12 cellular contexts compared by ENCODE assay signal in the genomic region with DNA sequence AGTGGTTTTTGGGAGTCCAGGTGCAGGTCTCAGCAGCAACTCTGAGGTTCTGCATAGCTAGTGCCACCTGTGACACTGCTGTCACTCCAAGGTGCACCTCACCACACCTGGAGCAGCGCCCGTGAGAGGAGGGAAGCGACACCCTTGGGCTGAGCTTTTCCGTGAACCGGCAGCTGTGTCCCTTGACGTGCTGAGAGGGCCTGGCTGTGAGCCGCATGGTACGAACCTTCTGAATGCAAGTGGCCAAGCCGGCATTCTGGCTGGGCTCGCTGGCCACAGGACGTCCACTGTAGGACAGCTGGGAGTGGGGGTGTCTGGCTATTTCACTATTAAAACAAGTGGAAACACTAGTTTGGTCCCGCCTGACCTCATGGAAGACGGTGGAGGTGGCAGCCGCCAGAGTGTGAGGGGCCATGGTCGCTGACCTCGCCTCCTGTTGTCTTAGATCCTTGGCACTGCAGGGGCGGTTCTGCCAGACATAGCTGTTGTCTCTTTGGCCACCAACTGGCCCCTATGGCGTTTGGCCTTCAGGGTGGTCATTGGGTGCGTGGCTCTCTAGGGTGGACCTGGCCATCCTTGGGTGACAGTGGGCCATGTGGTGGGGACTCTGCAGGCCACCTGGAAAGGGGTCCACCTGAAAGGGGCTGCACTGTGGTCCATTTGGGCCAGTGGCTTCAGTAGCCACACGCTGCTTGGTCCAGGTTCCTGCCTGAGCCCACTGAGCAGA. TPM values are rescaled to one million over a fixed set of nuclear protein-coding genes. Genes with fewer than 3 reads are reported as not detected.
DNase-seq lines count a peak whose midpoint lies in the region; ATAC-seq and TF ChIP-seq lines count a peak whose summit lies in the region.
"Had no signal": no experiment of that assay in that cellular context is flagged by ENCODE, and none has a peak within 500 bp of the region (broad histone marks: within the 10 kb centered on the region; RNA-seq: fewer than 3 reads in every experiment).

No MANE protein-coding gene starts in this region.

- H3K9me2 ChIP-seq in Loucy (replicated peaks; ENCODE audit: low read depth, low read length), result no peaks in the 10 kb centered on the region

- H3K27me3 Mint-ChIP-seq in activated naive CD4-positive, alpha-beta T cell treated with anti-CD3 and anti-CD28 coated beads, Interleukin-2, amount 10 ng/mL, durations not matched to agents 7 days and 5 days, result peaks cover 6% of the 10 kb centered on the region
- H3K27me3 Mint-ChIP-seq in stimulated activated memory B cell treated with anti-CD40 and anti-IgM and Interleukin-4, amounts not matched to agents 10 μg/mL and 1 μg/mL and 100 μg/mL, for 72 hours, result no peaks in the 10 kb centered on the region
- peaks cover 3% of the 10 kb centered on the region for H3K27me3 Mint-ChIP-seq in glutamatergic neuron (ENCODE audit: unreplicated experiment)

- peaks cover 41% of the 10 kb centered on the region for H3K4me1 Mint-ChIP-seq in activated naive CD4-positive, alpha-beta T cell treated with anti-CD3 and anti-CD28 coated beads, Interleukin-2, amount 10 ng/mL, durations not matched to agents 7 days and 5 days
- H3K4me1 Mint-ChIP-seq in stimulated activated memory B cell treated with anti-CD40 and anti-IgM and Interleukin-4, amounts not matched to agents 10 μg/mL and 1 μg/mL and 100 μg/mL, for 72 hours, result peaks cover 64% of the 10 kb centered on the region
- H3K4me1 Mint-ChIP-seq in glutamatergic neuron (ENCODE audit: low read depth, unreplicated experiment), result no peaks in the 10 kb centered on the region

- ATAC-seq in stimulated activated memory B cell treated with anti-CD40 and anti-IgM and Interleukin-4, amounts not matched to agents 10 μg/mL and 1 μg/mL and 100 μg/mL, for 72 hours, result no peak

- peak overlapping the region; percentile 87 for H3K27ac Mint-ChIP-seq in activated naive CD4-positive, alpha-beta T cell treated with anti-CD3 and anti-CD28 coated beads, Interleukin-2, amount 10 ng/mL, durations not matched to agents 7 days and 5 days
- H3K27ac Mint-ChIP-seq in stimulated activated memory B cell treated with anti-CD40 and anti-IgM and Interleukin-4, amounts not matched to agents 10 μg/mL and 1 μg/mL and 100 μg/mL, for 72 hours, result no peak overlapping the region
- H3K27ac Mint-ChIP-seq in glutamatergic neuron (ENCODE audit: unreplicated experiment), result no peak overlapping the region

- no peak overlapping the region for H2AFZ ChIP-seq in Loucy (ENCODE audit: low read length)

- peak overlapping the region; percentile 69 for H3K4me3 ChIP-seq in Loucy (ENCODE audit: low read length, poor library complexity, severe bottlenecking)

- H3K27me3 ChIP-seq in Loucy (ENCODE audit: insufficient read depth, low read length, poor library complexity, severe bottlenecking), result no peaks in the 10 kb centered on the region
- H3K27me3 ChIP-seq: BE2C had no signal

- H3K4me3 Mint-ChIP-seq in activated naive CD4-positive, alpha-beta T cell treated with anti-CD3 and anti-CD28 coated beads, Interleukin-2, amount 10 ng/mL, durations not matched to agents 7 days and 5 days, result no peak overlapping the region
- H3K4me3 Mint-ChIP-seq in stimulated activated memory B cell treated with anti-CD40 and anti-IgM and Interleukin-4, amounts not matched to agents 10 μg/mL and 1 μg/mL and 100 μg/mL, for 72 hours, result peak overlapping the region; percentile 75
- H3K4me3 Mint-ChIP-seq in glutamatergic neuron (ENCODE audit: unreplicated experiment), result no peak overlapping the region

- H4K20me1 ChIP-seq in Loucy (ENCODE audit: insufficient read depth, low read length, poor library complexity, severe bottlenecking), result no peaks in the 10 kb centered on the region

- TF ChIP-seq CTCF in Loucy (conservative IDR thresholded peaks at IDR 0.05; ENCODE audit: low read length) (no peak), glutamatergic neuron (IDR thresholded peaks at IDR 0.05; ENCODE audit: partially characterized antibody, unreplicated experiment) (no peak)

- H3K9me3 Mint-ChIP-seq in activated naive CD4-positive, alpha-beta T cell treated with anti-CD3 and anti-CD28 coated beads, Interleukin-2, amount 10 ng/mL, durations not matched to agents 7 days and 5 days, result no peaks in the 10 kb centered on the region
- H3K9me3 Mint-ChIP-seq in stimulated activated memory B cell treated with anti-CD40 and anti-IgM and Interleukin-4, amounts not matched to agents 10 μg/mL and 1 μg/mL and 100 μg/mL, for 72 hours, result no peaks in the 10 kb centered on the region
- no peaks in the 10 kb centered on the region for H3K9me3 Mint-ChIP-seq in glutamatergic neuron (ENCODE audit: unreplicated experiment)

- DNase-seq in activated naive CD4-positive, alpha-beta T cell treated with anti-CD3 and anti-CD28 coated beads, Interleukin-2, amount 10 ng/mL, durations not matched to agents 7 days and 5 days, result no peak
- DNase-seq in activated naive CD4-positive, alpha-beta T cell treated with Interleukin-2 at 50 U/mL for 16 hours, result no peak
- DNase-seq in iPS-NIHi7 (ENCODE audit: extremely low spot score), result peak; percentile 8
- no peak for DNase-seq in glutamatergic neuron
- DNase-seq in mucosa of gallbladder (ENCODE audit: low spot score), result no peak
- no peak for DNase-seq in dedifferentiated amniotic fluid mesenchymal stem cell (ENCODE audit: extremely low spot score)
- DNase-seq: activated T-cell treated with anti-CD3 and anti-CD28 coated beads for 4 hours, BE2C, NCI-H1105, NCI-H510A had no signal

- H3K36me3 ChIP-seq in Loucy (ENCODE audit: insufficient read depth, low read length), result no peaks in the 10 kb centered on the region
- H3K36me3 ChIP-seq: BE2C had no signal

- CTCF ChIA-PET in activated naive CD4-positive, alpha-beta T cell treated with anti-CD3 and anti-CD28 coated beads, Interleukin-2, amount 10 ng/mL, durations not matched to agents 7 days and 5 days (lab: Charles Lee), result interaction anchor here (0.9 to 2.7 kb wide), 10 partner anchors 10 to 158 kb away, joined by 3 to 25 read pairs (median 4); no protein-coding TSS in a partner anchor

- H3F3A ChIP-seq in Loucy (ENCODE audit: low read depth), result peaks cover 12% of the 10 kb centered on the region

- peak overlapping the region; percentile 81 for H3K4me2 ChIP-seq in Loucy (ENCODE audit: low read depth, low read length, poor library complexity, severe bottlenecking)

- no peaks in the 10 kb centered on the region for H3K36me3 Mint-ChIP-seq in activated naive CD4-positive, alpha-beta T cell treated with anti-CD3 and anti-CD28 coated beads, Interleukin-2, amount 10 ng/mL, durations not matched to agents 7 days and 5 days
- no peaks in the 10 kb centered on the region for H3K36me3 Mint-ChIP-seq in stimulated activated memory B cell treated with anti-CD40 and anti-IgM and Interleukin-4, amounts not matched to agents 10 μg/mL and 1 μg/mL and 100 μg/mL, for 72 hours
- no peaks in the 10 kb centered on the region for H3K36me3 Mint-ChIP-seq in glutamatergic neuron (ENCODE audit: unreplicated experiment)

- peak overlapping the region; percentile 91 for H3K9ac ChIP-seq in Loucy (ENCODE audit: low read depth, low read length, poor library complexity, severe bottlenecking)

- peaks cover 84% of the 10 kb centered on the region for H3K4me1 ChIP-seq in Loucy (ENCODE audit: insufficient read depth, low read length, poor library complexity, severe bottlenecking)
- H3K4me1 ChIP-seq: BE2C had no signal

- H3K79me2 ChIP-seq in Loucy (ENCODE audit: insufficient read depth, low read length), result peaks cover 91% of the 10 kb centered on the region

- no peaks in the 10 kb centered on the region for H3K9me3 ChIP-seq in Loucy (ENCODE audit: insufficient read depth, low read depth, low read length)
- H3K9me3 ChIP-seq: BE2C had no signal

RNA-seq across cellular contexts. Expression of a gene that starts 12.9 kb away (rescaled TPM):
- total RNA-seq in glutamatergic neuron (ENCODE audit: unreplicated experiment), result 36.3 TPM
- 44.4 TPM for total RNA-seq in mucosa of gallbladder
